ENCODE assay signal across 8 cellular contexts in the genomic region with DNA sequence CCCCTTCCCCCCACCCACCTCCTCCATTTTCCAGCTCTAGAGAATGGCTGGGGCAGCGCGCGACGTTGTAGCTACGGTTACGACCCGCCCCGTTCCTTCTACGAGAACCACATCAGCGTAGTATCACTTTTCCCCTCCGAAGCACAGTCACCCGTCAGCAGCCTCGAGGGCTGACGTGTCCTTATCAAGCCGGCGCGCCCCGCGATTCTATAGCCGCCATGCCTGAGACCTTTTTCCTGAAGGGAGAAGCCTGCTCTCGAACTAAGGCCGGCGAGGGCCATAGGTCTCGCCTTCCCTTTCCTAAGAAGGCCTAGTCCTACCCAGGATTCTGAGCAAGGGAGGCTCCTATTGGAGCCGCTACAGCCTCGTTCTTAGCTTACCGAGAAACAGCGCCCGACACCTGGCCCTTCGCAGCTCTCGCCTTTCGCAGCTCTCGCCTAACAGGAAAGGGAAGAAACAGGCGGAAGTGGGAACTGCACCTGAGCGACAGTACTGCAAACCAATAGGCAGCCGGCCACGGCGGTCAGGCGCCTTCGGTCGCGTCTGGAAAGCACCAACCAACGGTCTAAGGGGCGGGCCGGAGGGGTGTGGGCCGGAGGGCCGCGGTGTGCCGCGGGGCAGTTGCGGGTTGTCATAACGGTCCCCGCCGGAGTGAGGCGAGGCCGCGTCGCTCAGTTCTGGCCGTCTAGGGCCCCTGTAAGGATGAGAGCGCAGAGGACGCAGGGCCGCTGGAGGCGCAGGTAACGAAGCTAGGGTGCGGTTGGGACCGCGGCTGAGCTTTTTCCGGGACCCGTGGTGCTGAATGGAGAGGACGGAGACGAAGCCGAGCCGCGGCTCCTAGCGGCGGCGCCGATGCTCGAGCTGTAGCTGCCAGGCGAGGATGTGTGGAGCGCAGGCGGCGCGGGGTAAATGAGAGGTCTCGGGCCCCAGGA. TPM values are rescaled to one million over a fixed set of nuclear protein-coding genes. Genes with fewer than 3 reads are reported as not detected.
DNase-seq lines count a peak whose midpoint lies in the region; ATAC-seq and TF ChIP-seq lines count a peak whose summit lies in the region.

A gene (plus strand): TSS at position 618 of the 932 bp plus-strand sequence. CDS start 470 bp downstream, outside the sequence.
A gene (minus strand): TSS at position 445 of the 932 bp plus-strand sequence. CDS start 1,522 bp downstream, outside the sequence.

- H3K9me3 ChIP-seq in PC-3 (ENCODE audit: low read length), result no peaks in the 10 kb centered on the region
- no peaks in the 10 kb centered on the region for H3K9me3 ChIP-seq in mucosa of stomach (ENCODE audit: control insufficient read depth, low read length)

- peaks cover 31% of the 10 kb centered on the region for H4K20me1 ChIP-seq in PC-3 (ENCODE audit: low read length)

- CTCF ChIA-PET in PC-3 (lab: Charles Lee), result interaction anchor here (0.6 to 1.7 kb wide), 5 partner anchors 14 to 494 kb away, joined by 3 to 8 read pairs (median 4); no protein-coding TSS in a partner anchor

- peak within 1 kb of the TSS; percentile 92 for H3K9ac ChIP-seq in PC-3 (ENCODE audit: low read length)
- peak within 1 kb of the TSS; percentile 95 for H3K9ac ChIP-seq in mucosa of stomach (ENCODE audit: low read length)

- H3K36me3 ChIP-seq in PC-3 (ENCODE audit: low read depth, low read length) (peaks cover 15% of the 10 kb centered on the region), mucosa of stomach (ENCODE audit: control insufficient read depth, insufficient read depth, low read length) (no peaks in the 10 kb centered on the region)

- H2AFZ ChIP-seq in PC-3 (ENCODE audit: low read length), result peak within 1 kb of the TSS; percentile 72

- ATAC-seq in GM21619 (IDR thresholded peaks at IDR 0.05; ENCODE audit: unreplicated experiment) (peak; percentile 94), PC-3 (peak; percentile 91)

- peak within 1 kb of the TSS; percentile 74 for H3K4me3 ChIP-seq in Jurkat, Clone E6-1 (ENCODE audit: low read length)
- H3K4me3 ChIP-seq in PC-3 (ENCODE audit: low read length) (peak within 1 kb of the TSS; percentile 92), mucosa of stomach (ENCODE audit: low read length) (peak within 1 kb of the TSS; percentile 74)

- DNase-seq in DMS53 treated with DMSO at 0.1 percent for 48 hours (lab: John Stamatoyannopoulos, UW; ENCODE audit: unreplicated experiment), result peak; percentile 83
- DNase-seq in Jurkat, Clone E6-1 (ENCODE audit: low read depth, low spot score), result peak; percentile 97
- peak; percentile 99 for DNase-seq in PC-3
- peak; percentile 93 for DNase-seq in activated T-cell treated with anti-CD3 and anti-CD28 coated beads, Interleukin-2, amount 50 U/mL, for 1 hour
- peak; percentile 98 for DNase-seq in erythroblast (lab: John Stamatoyannopoulos, UW)
- DNase-seq in stimulated activated CD8-positive, alpha-beta memory T cell treated with anti-CD3 and anti-CD28 coated beads, Interleukin-7, amount 100 ng/mL, for 1 hour (ENCODE audit: low read depth in 2 of 2), result peak; percentile 82 to 90

- peak; percentile 31; the same call in 1 of the 2 replicates for TF ChIP-seq CTCF in PC-3 (conservative IDR thresholded peaks at IDR 0.05; ENCODE audit: low read depth, low read length)

- H3K79me2 ChIP-seq in PC-3 (ENCODE audit: low read length), result peaks cover 84% of the 10 kb centered on the region

- H3K4me1 ChIP-seq in PC-3 (ENCODE audit: insufficient read depth, low read length) (peaks cover 45% of the 10 kb centered on the region), mucosa of stomach (ENCODE audit: control insufficient read depth, insufficient read depth, low read length) (peaks cover 6% of the 10 kb centered on the region)

- peaks cover 5% of the 10 kb centered on the region for H3F3A ChIP-seq in PC-3 (ENCODE audit: low read length, unreplicated experiment)

- H3K27me3 ChIP-seq in PC-3 (ENCODE audit: low read length) (no peaks in the 10 kb centered on the region), mucosa of stomach (ENCODE audit: control insufficient read depth, insufficient read depth, low read length) (no peaks in the 10 kb centered on the region)

- intact Hi-C loops in PC-3 (cut with micrococcal nuclease), result loop anchor here (1.0 to 5.0 kb wide), 3 partner anchors 22 to 72 kb away; a partner anchor contains a TSS

- peak within 1 kb of the TSS; percentile 96 for H3K4me2 ChIP-seq in PC-3 (ENCODE audit: low read length)

- peak; percentile 100 for TF ChIP-seq POLR2A in erythroblast (IDR thresholded peaks at IDR 0.05; ENCODE audit: low read length)

- no TSS peak for BruUV-seq in PC-3 (replicated peaks; lab: Mats Ljungman, UMichigan)

- no peaks in the 10 kb centered on the region for H3K9me2 ChIP-seq in PC-3 (replicated peaks; ENCODE audit: low read length)

- POLR2A ChIA-PET in PC-3 (lab: Charles Lee; ENCODE audit: unreplicated experiment), result interaction anchor here (0.6 to 1.7 kb wide), 13 partner anchors 8 to 1790 kb away, joined by 3 to 18 read pairs (median 5); a partner anchor contains a TSS

- H3K27ac ChIP-seq in PC-3 (ENCODE audit: low read length), result peak within 1 kb of the TSS; percentile 85

RNA-seq across cellular contexts. Expression of the first gene that starts in this region (rescaled TPM):
- polyA plus RNA-seq in Jurkat, Clone E6-1 (2012; ENCODE audit: insufficient read depth, insufficient read length), result 30.1 TPM
- 39.5 and 51.4 TPM in 2 replicates for total RNA-seq in PC-3 (2014; rRNA removed)

RNA-seq across cellular contexts. Expression of the second gene that starts in this region (rescaled TPM):
- 479 TPM for polyA plus RNA-seq in Jurkat, Clone E6-1 (2012; ENCODE audit: insufficient read depth, insufficient read length)
- 408 and 411 TPM in 2 replicates for total RNA-seq in PC-3 (2014; rRNA removed)

Comparison
In these comparisons a context has a peak if more than half of its experiments do, and no peak if none do; other contexts are left out.
1. Peak in every context shown above with its lines: DNase-seq, ATAC-seq, H3K4me3 ChIP-seq and H3K27ac ChIP-seq.